In genomic region chr7:128425851-128426250, GRCh38 we compare ENCODE assay signal across 8 cellular contexts.
DNase-seq lines count a peak whose midpoint lies in the region; FAIRE-seq and TF ChIP-seq lines count a peak whose summit lies in the region.

No MANE protein-coding gene starts in this region.

- H3K9me3 ChIP-seq in effector memory CD4-positive, alpha-beta T cell (ENCODE audit: control insufficient read depth, low read length): no peaks in the 10 kb centered on the region

- H3K4me3 ChIP-seq in AG04449 (ENCODE audit: low read depth, low read length): no peak overlapping the region
- no peak overlapping the region for H3K4me3 ChIP-seq in effector memory CD4-positive, alpha-beta T cell (ENCODE audit: insufficient read depth, low read depth, low read length, poor library complexity, severe bottlenecking)

- H3K27ac ChIP-seq in effector memory CD4-positive, alpha-beta T cell (ENCODE audit: insufficient read depth, low read length, poor library complexity, severe bottlenecking): no peak overlapping the region

- DNase-seq in AG04449 (ENCODE audit: low read depth, low spot score): no peak
- DNase-seq in GM19239 (ENCODE audit: insufficient read length, low spot score): peak; percentile 56
- DNase-seq in NCI-H69 (lab: John Stamatoyannopoulos, UW): peak; percentile 65
- peak; percentile 90 to 91 for DNase-seq in activated CD4-positive, alpha-beta T cell treated with anti-CD3 and anti-CD28 coated beads, Interleukin-2, amount 50 U/mL, for 48 hours
- DNase-seq in effector memory CD4-positive, alpha-beta T cell: peak; percentile 56 to 69 (median 61)
- DNase-seq in midbrain (lab: John Stamatoyannopoulos, UW): peak; percentile 73
- DNase-seq in stimulated activated CD8-positive, alpha-beta memory T cell treated with anti-CD3 and anti-CD28 coated beads, Interleukin-7, amount 100 ng/mL, for 4 hours (ENCODE audit: low read depth in 2 of 2): peak; percentile 39 to 68
- no peak for DNase-seq in GOT3 (lab: John Stamatoyannopoulos, UW)

- POLR2A ChIA-PET in AG04449 (lab: Yijun Ruan, JAX): no interaction called here

- TF ChIP-seq CTCF in AG04449 (IDR thresholded peaks at IDR 0.05; ENCODE audit: insufficient read depth, low read length, missing control alignments): peak; percentile 89

- no peaks in the 10 kb centered on the region for H3K4me1 ChIP-seq in effector memory CD4-positive, alpha-beta T cell (ENCODE audit: control insufficient read depth, insufficient read depth, low read length, poor library complexity, severe bottlenecking)

- FAIRE-seq in GM19239 (lab: Jason Lieb, UNC): peak; percentile 35

- H3K36me3 ChIP-seq in effector memory CD4-positive, alpha-beta T cell (ENCODE audit: control insufficient read depth, insufficient read depth, low read length): no peaks in the 10 kb centered on the region

- CTCF ChIA-PET in AG04449 (lab: Yijun Ruan, JAX): interaction anchor here (0.6 to 14.8 kb wide), 31 partner anchors 9 to 458 kb away, joined by 3 to 569 read pairs (median 10); partner anchors contain the start of genes HILPDA, IMPDH1, METTL2B and RBM28

- no peaks in the 10 kb centered on the region for H3K27me3 ChIP-seq in effector memory CD4-positive, alpha-beta T cell (replicated peaks; ENCODE audit: control insufficient read depth, insufficient read depth, low read length, poor library complexity, severe bottlenecking)

Comparison
In these comparisons a context has a peak if more than half of its experiments do, and no peak if none do; other contexts are left out.
1. DNase-seq: peak in GM19239 (single experiment), NCI-H69 (single experiment), activated CD4-positive, alpha-beta T cell treated with anti-CD3 and anti-CD28 coated beads, Interleukin-2, amount 50 U/mL, for 48 hours (2 of 2), effector memory CD4-positive, alpha-beta T cell (3 of 3), midbrain (single experiment) and stimulated activated CD8-positive, alpha-beta memory T cell treated with anti-CD3 and anti-CD28 coated beads, Interleukin-7, amount 100 ng/mL, for 4 hours (2 of 2); none in AG04449 (single experiment) and GOT3 (single experiment).